In the genomic region with DNA sequence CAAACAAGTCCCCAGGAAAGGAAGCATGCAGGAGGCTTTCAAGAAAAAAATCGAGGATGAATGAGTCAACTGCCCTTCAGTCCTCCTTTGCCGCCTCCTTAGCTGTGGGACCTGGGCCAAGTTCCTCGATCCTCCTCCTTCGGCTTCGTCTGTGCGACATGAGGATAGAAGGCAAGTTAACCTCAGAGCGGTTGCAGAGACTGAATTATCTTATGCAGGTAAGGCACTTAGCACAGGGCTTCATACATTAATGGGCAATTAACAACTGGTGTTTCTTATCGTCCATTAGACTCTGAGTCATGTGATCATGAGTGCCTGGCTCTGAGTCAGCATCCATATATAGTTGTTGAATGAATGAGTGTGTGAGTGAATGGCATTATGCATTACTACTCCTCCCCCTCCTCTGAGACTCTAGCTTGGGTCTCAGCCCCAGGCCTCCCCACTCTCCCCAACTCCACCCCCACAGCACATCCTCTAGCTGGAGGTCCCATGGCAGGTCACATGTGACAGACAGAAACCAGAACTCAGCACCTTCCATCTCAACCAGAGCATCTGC, we compare ENCODE assay signal across 11 cellular contexts. TPM values are rescaled to one million over a fixed set of nuclear protein-coding genes. Genes with fewer than 3 reads are reported as not detected.
DNase-seq lines count a peak whose midpoint lies in the region; ATAC-seq, FAIRE-seq and TF ChIP-seq lines count a peak whose summit lies in the region.
"Had no signal": no experiment of that assay in that cellular context is flagged by ENCODE, and none has a peak within 500 bp of the region (broad histone marks: within the 10 kb centered on the region; RNA-seq: fewer than 3 reads in every experiment).

No MANE protein-coding gene starts in this region.

- POLR2A ChIA-PET in SK-N-SH (lab: Yijun Ruan, JAX) = no interaction called here

- no peak for TF ChIP-seq EP300 in SK-N-SH (IDR thresholded peaks at IDR 0.05; ENCODE audit: borderline replicate concordance in 1 of 2, low read depth in 1 of 2, low read length in 1 of 2)

- H3K27ac ChIP-seq in SK-N-SH (ENCODE audit: low read depth in 2 of 2, low read length in 1 of 2) = peak overlapping the region in 1 of 2 experiments; percentile 61; a peak in 2 of 4 replicates
- no peak overlapping the region for H3K27ac ChIP-seq in hepatocyte
- H3K27ac ChIP-seq: prostate gland had no signal

- H3K36me3 ChIP-seq in SK-N-SH (replicated peaks in 1 of 2; ENCODE audit: control insufficient read depth in 1 of 2, insufficient read depth in 2 of 2, low read length in 1 of 2) = no peaks in the 10 kb centered on the region
- H3K36me3 ChIP-seq in hepatocyte (replicated peaks; ENCODE audit: insufficient read depth, low read depth) = no peaks in the 10 kb centered on the region
- H3K36me3 ChIP-seq: prostate gland had no signal

- H4K20me1 ChIP-seq in SK-N-SH (ENCODE audit: insufficient read depth) = no peaks in the 10 kb centered on the region
- H4K20me1 ChIP-seq in hepatocyte (ENCODE audit: insufficient read depth, poor library complexity, severe bottlenecking) = no peaks in the 10 kb centered on the region

- H2AFZ ChIP-seq in SK-N-SH (ENCODE audit: low read depth) (peak overlapping the region; percentile 84; the same call in 1 of the 2 replicates), hepatocyte (no peak overlapping the region)

- no peaks in the 10 kb centered on the region for H3K9me2 ChIP-seq in SK-N-SH
- no peaks in the 10 kb centered on the region for H3K9me2 ChIP-seq in hepatocyte (replicated peaks; ENCODE audit: insufficient read depth)

- CTCF ChIA-PET in SK-N-SH (lab: Yijun Ruan, JAX) = interaction anchor here (0.8 to 5.6 kb wide), 3 partner anchors 52 to 375 kb away, joined by 3 to 41 read pairs (median 8); no protein-coding TSS in a partner anchor

- H3F3A ChIP-seq in SK-N-SH (replicated peaks; ENCODE audit: insufficient read depth) = peaks cover 14% of the 10 kb centered on the region

- H3K4me1 ChIP-seq in SK-N-SH (ENCODE audit: control insufficient read depth in 1 of 2, insufficient read depth in 2 of 2, low read depth in 1 of 2, low read length in 1 of 2) (no peaks in the 10 kb centered on the region; a peak in 1 of 4 replicates), hepatocyte (ENCODE audit: insufficient read depth) (peaks cover 3% of the 10 kb centered on the region)
- H3K4me1 ChIP-seq: prostate gland had no signal

- ATAC-seq in GM18502 (IDR thresholded peaks at IDR 0.05; ENCODE audit: poor library complexity, unreplicated experiment) (no peak), HG03571 (IDR thresholded peaks at IDR 0.05; ENCODE audit: unreplicated experiment) (no peak)

- H3K27me3 ChIP-seq in SK-N-SH (ENCODE audit: insufficient read depth) (no peaks in the 10 kb centered on the region), hepatocyte (peaks cover 43% of the 10 kb centered on the region)

- peak overlapping the region in 1 of 2 experiments; percentile 45; a peak in 3 of 4 replicates for H3K4me3 ChIP-seq in SK-N-SH (ENCODE audit: low read depth in 2 of 2, low read length in 1 of 2)
- H3K4me3 ChIP-seq in hepatocyte = no peak overlapping the region
- H3K4me3 ChIP-seq: prostate gland had no signal

- no peaks in the 10 kb centered on the region for H3K79me2 ChIP-seq in SK-N-SH (ENCODE audit: insufficient read depth)
- no peaks in the 10 kb centered on the region for H3K79me2 ChIP-seq in hepatocyte

- peak; percentile 68 for FAIRE-seq in HTR-8/SVneo (lab: Jason Lieb, UNC)

- DNase-seq in COLO829 (ENCODE audit: low spot score) (peak; percentile 88), HTR-8/SVneo (ENCODE audit: insufficient read length, low spot score) (peak; percentile 74), SK-N-SH (no peak), hepatocyte (ENCODE audit: low spot score) (peak; percentile 37)
- no peak for DNase-seq in activated CD8-positive, alpha-beta memory T cell treated with anti-CD3 and anti-CD28 coated beads, Interleukin-2, amount 50 U/mL, for 48 hours
- DNase-seq in stimulated activated CD4-positive, alpha-beta T cell treated with anti-CD3 and anti-CD28 coated beads, Interleukin-4, amount 100 ng/mL, for 1 hour = no peak
- DNase-seq: activated effector memory CD4-positive, alpha-beta T cell treated with anti-CD3 and anti-CD28 coated beads, Interleukin-2, amount 50 U/mL, for 16 hours had no signal

- H3K9me3 ChIP-seq in SK-N-SH (no peaks in the 10 kb centered on the region), hepatocyte (ENCODE audit: low read depth) (no peaks in the 10 kb centered on the region)
- H3K9me3 ChIP-seq: prostate gland had no signal

- 9% methylated on average over 8 of the region's 8 CpGs for WGBS in SK-N-SH (ENCODE audit: low lambda C conversion rate)
- 57% methylated on average over 8 of the region's 8 CpGs for WGBS in hepatocyte (ENCODE audit: low lambda C conversion rate, missing lambda C conversion rate)

- H3K9ac ChIP-seq in SK-N-SH = no peak overlapping the region

- TF ChIP-seq CTCF in SK-N-SH (IDR thresholded peaks at IDR 0.05) (no peak), hepatocyte (IDR thresholded peaks at IDR 0.05; ENCODE audit: poor library complexity) (no peak)

- H3K4me2 ChIP-seq in SK-N-SH = peak overlapping the region; percentile 60
- H3K4me2 ChIP-seq in hepatocyte = no peak overlapping the region

- TF ChIP-seq RAD21 in SK-N-SH (IDR thresholded peaks at IDR 0.05; ENCODE audit: low read length) = no peak

TF ChIP-seq in SK-N-SH, 30 proteins besides CTCF, POLR2A, EP300 and RAD21 (continues in another document):
- TF ChIP-seq YY1 (IDR thresholded peaks at IDR 0.05; ENCODE audit: low read depth) (no peak; the same call in 1 of the 2 replicates), GATA2 (CRISPR knock-in tag; IDR thresholded peaks at IDR 0.05) (no peak), CHD2 (IDR thresholded peaks at IDR 0.05; ENCODE audit: low read length, partially characterized antibody) (no peak), NRF1 (IDR thresholded peaks at IDR 0.05; ENCODE audit: low read depth, low read length) (no peak), JUND (IDR thresholded peaks at IDR 0.05) (peak; percentile 52)
- TF ChIP-seq, protein P1, sequence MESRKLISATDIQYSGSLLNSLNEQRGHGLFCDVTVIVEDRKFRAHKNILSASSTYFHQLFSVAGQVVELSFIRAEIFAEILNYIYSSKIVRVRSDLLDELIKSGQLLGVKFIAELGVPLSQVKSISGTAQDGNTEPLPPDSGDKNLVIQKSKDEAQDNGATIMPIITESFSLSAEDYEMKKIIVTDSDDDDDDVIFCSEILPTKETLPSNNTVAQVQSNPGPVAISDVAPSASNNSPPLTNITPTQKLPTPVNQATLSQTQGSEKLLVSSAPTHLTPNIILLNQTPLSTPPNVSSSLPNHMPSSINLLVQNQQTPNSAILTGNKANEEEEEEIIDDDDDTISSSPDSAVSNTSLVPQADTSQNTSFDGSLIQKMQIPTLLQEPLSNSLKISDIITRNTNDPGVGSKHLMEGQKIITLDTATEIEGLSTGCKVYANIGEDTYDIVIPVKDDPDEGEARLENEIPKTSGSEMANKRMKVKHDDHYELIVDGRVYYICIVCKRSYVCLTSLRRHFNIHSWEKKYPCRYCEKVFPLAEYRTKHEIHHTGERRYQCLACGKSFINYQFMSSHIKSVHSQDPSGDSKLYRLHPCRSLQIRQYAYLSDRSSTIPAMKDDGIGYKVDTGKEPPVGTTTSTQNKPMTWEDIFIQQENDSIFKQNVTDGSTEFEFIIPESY (IDR thresholded peaks at IDR 0.05; ENCODE audit: borderline replicate concordance, low read depth) = no peak
- TF ChIP-seq, protein P2, sequence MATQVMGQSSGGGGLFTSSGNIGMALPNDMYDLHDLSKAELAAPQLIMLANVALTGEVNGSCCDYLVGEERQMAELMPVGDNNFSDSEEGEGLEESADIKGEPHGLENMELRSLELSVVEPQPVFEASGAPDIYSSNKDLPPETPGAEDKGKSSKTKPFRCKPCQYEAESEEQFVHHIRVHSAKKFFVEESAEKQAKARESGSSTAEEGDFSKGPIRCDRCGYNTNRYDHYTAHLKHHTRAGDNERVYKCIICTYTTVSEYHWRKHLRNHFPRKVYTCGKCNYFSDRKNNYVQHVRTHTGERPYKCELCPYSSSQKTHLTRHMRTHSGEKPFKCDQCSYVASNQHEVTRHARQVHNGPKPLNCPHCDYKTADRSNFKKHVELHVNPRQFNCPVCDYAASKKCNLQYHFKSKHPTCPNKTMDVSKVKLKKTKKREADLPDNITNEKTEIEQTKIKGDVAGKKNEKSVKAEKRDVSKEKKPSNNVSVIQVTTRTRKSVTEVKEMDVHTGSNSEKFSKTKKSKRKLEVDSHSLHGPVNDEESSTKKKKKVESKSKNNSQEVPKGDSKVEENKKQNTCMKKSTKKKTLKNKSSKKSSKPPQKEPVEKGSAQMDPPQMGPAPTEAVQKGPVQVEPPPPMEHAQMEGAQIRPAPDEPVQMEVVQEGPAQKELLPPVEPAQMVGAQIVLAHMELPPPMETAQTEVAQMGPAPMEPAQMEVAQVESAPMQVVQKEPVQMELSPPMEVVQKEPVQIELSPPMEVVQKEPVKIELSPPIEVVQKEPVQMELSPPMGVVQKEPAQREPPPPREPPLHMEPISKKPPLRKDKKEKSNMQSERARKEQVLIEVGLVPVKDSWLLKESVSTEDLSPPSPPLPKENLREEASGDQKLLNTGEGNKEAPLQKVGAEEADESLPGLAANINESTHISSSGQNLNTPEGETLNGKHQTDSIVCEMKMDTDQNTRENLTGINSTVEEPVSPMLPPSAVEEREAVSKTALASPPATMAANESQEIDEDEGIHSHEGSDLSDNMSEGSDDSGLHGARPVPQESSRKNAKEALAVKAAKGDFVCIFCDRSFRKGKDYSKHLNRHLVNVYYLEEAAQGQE (IDR thresholded peaks at IDR 0.05; ENCODE audit: low read depth, low read length) = no peak
- TF ChIP-seq, protein P3, sequence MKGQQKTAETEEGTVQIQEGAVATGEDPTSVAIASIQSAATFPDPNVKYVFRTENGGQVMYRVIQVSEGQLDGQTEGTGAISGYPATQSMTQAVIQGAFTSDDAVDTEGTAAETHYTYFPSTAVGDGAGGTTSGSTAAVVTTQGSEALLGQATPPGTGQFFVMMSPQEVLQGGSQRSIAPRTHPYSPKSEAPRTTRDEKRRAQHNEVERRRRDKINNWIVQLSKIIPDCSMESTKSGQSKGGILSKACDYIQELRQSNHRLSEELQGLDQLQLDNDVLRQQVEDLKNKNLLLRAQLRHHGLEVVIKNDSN (IDR thresholded peaks at IDR 0.05; ENCODE audit: borderline replicate concordance, low read depth) = peak; percentile 82

RNA-seq across cellular contexts. Expression of a gene that starts 1.6 kb away (rescaled TPM):
- polyA plus RNA-seq in SK-N-SH (2012; rRNA removed) (0.30 and 0.52 TPM in 2 replicates), hepatocyte (0.21 and 0.33 TPM in 2 replicates)
- polyA plus RNA-seq in SK-N-SH (2012; cell fraction: cytosol; rRNA removed) = 0.42 and 0.89 TPM in 2 replicates
- polyA plus RNA-seq in SK-N-SH (2012; cell fraction: nucleus; rRNA removed) = 1.5 and 3.5 TPM in 2 replicates
- total RNA-seq in hepatocyte = not detected in 2 replicates
- total RNA-seq: OCI-LY7, prostate gland had no signal

RNA-seq across cellular contexts. Expression of a gene that starts 6.7 kb away (rescaled TPM):
- polyA plus RNA-seq in SK-N-SH (2012; rRNA removed) (0.08 and 0.21 TPM in 2 replicates), hepatocyte (0.52 TPM in 1 of 2 replicates, not detected in the other)
- 0.01 TPM in 2 replicates for polyA plus RNA-seq in SK-N-SH (2012; cell fraction: cytosol; rRNA removed)
- polyA plus RNA-seq in SK-N-SH (2012; cell fraction: nucleus; rRNA removed) = 1.5 and 1.7 TPM in 2 replicates
- 0.12 TPM in 1 of 2 replicates, not detected in the other for total RNA-seq in hepatocyte

RNA-seq across cellular contexts. Expression of a gene that starts 28.6 kb away (rescaled TPM):
- polyA plus RNA-seq in SK-N-SH (2012; rRNA removed) = 10.7 and 11.9 TPM in 2 replicates
- polyA plus RNA-seq in SK-N-SH (2012; cell fraction: cytosol; rRNA removed) = 3.8 and 5.8 TPM in 2 replicates
- polyA plus RNA-seq in SK-N-SH (2012; cell fraction: nucleus; rRNA removed) = 45.1 and 47.4 TPM in 2 replicates
- total RNA-seq in hepatocyte = 6.1 and 9.5 TPM in 2 replicates
- 9.1 and 10.3 TPM in 2 replicates for polyA plus RNA-seq in hepatocyte

Comparison
In these comparisons a context has a peak if more than half of its experiments do, and no peak if none do; other contexts are left out.
1. DNase-seq: peak in COLO829 (single experiment), HTR-8/SVneo (single experiment) and hepatocyte (single experiment); none in SK-N-SH (single experiment), activated CD8-positive, alpha-beta memory T cell treated with anti-CD3 and anti-CD28 coated beads, Interleukin-2, amount 50 U/mL, for 48 hours (single experiment) and stimulated activated CD4-positive, alpha-beta T cell treated with anti-CD3 and anti-CD28 coated beads, Interleukin-4, amount 100 ng/mL, for 1 hour (single experiment).